ENCODE assay signal across 8 cellular contexts in the genomic region with DNA sequence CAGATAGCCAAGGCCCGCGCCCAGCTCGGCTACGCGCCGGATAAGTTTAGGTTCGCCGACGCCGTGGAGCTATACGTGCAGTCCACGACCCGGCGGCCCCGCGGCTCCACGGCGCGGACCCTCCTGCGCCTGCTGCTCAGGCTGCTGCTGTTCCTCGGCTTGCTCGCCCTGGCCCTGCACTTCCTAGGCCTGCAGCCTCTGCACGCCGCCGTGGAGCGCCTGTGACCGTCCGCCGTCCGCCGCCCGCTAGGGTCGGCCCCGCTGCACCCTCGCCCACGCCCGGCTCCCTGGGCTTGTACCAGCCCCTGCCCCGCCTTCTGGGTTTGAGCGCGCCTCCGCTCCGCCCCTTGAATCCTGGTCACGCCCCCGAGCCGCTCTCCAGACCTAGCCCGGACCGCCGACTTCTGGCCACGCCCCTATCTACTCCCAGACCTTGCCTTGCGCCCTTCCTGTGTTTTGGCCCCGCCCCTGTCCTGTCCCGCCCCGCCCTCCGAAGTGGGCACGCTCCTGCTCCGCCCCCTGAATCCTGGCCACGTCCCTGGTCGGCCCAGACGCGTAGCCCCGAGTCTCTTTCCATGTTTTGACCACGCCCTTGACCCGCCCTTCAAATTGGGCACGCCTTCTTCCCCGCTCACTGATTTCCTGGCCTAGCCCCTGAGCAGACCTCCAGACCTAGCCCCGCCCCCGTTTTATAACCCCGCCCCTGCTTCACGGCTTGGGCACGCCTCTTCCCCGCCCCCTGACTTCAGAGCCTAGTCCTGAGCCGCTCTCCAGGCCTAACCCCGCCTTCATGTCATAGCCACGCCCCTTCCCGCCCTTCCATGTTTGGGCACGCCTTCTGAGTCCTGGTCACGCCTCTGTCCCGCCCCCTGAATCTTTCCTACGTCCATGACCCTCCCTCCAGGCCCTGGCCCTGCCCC. TPM values are rescaled to one million over a fixed set of nuclear protein-coding genes. Genes with fewer than 3 reads are reported as not detected.
DNase-seq lines count a peak whose midpoint lies in the region; ATAC-seq and TF ChIP-seq lines count a peak whose summit lies in the region.

No MANE protein-coding gene starts in this region.

- no peaks in the 10 kb centered on the region for H3K36me3 ChIP-seq in liver (ENCODE audit: control insufficient read depth in 4 of 4, insufficient read depth in 3 of 4, low read depth in 1 of 4, low read length in 3 of 4)

- H3K9ac ChIP-seq in liver (ENCODE audit: low read depth in 1 of 2, low read length in 2 of 2): peak overlapping the region in 1 of 2 donors; percentile 90

- H3K9me3 Mint-ChIP-seq in dendritic cell treated with granulocyte-macrophage colony-stimulating factor and Interleukin-4, amounts not matched to agents 40 ng/mL and 50 ng/mL, for 4 days: no peaks in the 10 kb centered on the region

- peaks cover 8% of the 10 kb centered on the region for H3K27me3 Mint-ChIP-seq in dendritic cell treated with granulocyte-macrophage colony-stimulating factor and Interleukin-4, amounts not matched to agents 40 ng/mL and 50 ng/mL, for 4 days

- peak overlapping the region; percentile 84 for H3K4me3 Mint-ChIP-seq in dendritic cell treated with granulocyte-macrophage colony-stimulating factor and Interleukin-4, amounts not matched to agents 40 ng/mL and 50 ng/mL, for 4 days

- peaks cover 7% of the 10 kb centered on the region for H3K36me3 Mint-ChIP-seq in dendritic cell treated with granulocyte-macrophage colony-stimulating factor and Interleukin-4, amounts not matched to agents 40 ng/mL and 50 ng/mL, for 4 days (ENCODE audit: low read depth)

- peaks cover 51% of the 10 kb centered on the region for H3K4me1 Mint-ChIP-seq in dendritic cell treated with granulocyte-macrophage colony-stimulating factor and Interleukin-4, amounts not matched to agents 40 ng/mL and 50 ng/mL, for 4 days (ENCODE audit: low read depth)

- peak overlapping the region; percentile 97 to 99 for H3K27ac ChIP-seq in liver (ENCODE audit: low read depth in 1 of 2, low read length in 2 of 2)

- peaks cover 2 to 40% (median 27%) of the 10 kb centered on the region in 4 donors for H3K4me1 ChIP-seq in liver (ENCODE audit: control insufficient read depth in 4 of 4, insufficient read depth in 4 of 4, low read length in 3 of 4)

- WGBS in liver: under 1% methylated on average over 79 of the region's 79 CpGs

- intact Hi-C loops in dendritic cell treated with granulocyte-macrophage colony-stimulating factor and Interleukin-4, amounts not matched to agents 40 ng/mL and 50 ng/mL, for 4 days (cut with micrococcal nuclease): loop anchor here (1.0 to 5.0 kb wide), 3 partner anchors 16 to 593 kb away; a partner anchor contains a TSS

- H3K9me3 ChIP-seq in liver (ENCODE audit: control insufficient read depth in 4 of 4, low read length in 3 of 4): no peaks in the 10 kb centered on the region

- no peak for TF ChIP-seq RAD21 in liver (IDR thresholded peaks at IDR 0.05)

- peak overlapping the region; percentile 21 to 65 (median 50) for H3K4me3 ChIP-seq in liver (ENCODE audit: low read depth in 1 of 3, low read length in 3 of 3)

- peak; percentile 99 for DNase-seq in CD1c-positive myeloid dendritic cell (ENCODE audit: extremely low spot score)
- DNase-seq in NCI-H748 (lab: John Stamatoyannopoulos, UW; ENCODE audit: unreplicated experiment): peak; percentile 95
- peak; percentile 99 to 100 for DNase-seq in activated CD4-positive, alpha-beta T cell treated with anti-CD3 and anti-CD28 coated beads, Interleukin-2, amount 50 U/mL, for 24 hours (ENCODE audit: low read depth in 1 of 2, low spot score in 1 of 2)
- DNase-seq in stimulated activated CD4-positive, alpha-beta T cell treated with anti-CD3 and anti-CD28 coated beads, Interleukin-4, amount 100 ng/mL, for 1 hour: peak; percentile 99

- H3K27me3 ChIP-seq in liver (ENCODE audit: control insufficient read depth in 4 of 4, insufficient read depth in 4 of 4, low read length in 3 of 4): no peaks in the 10 kb centered on the region

- no peak for TF ChIP-seq CTCF in liver (IDR thresholded peaks at IDR 0.05; ENCODE audit: low read depth, low read length, missing input control)

- peak; percentile 61 for ATAC-seq in GM19395 (IDR thresholded peaks at IDR 0.05; ENCODE audit: unreplicated experiment)
- peak; percentile 31 for ATAC-seq in HG03558 (IDR thresholded peaks at IDR 0.05; ENCODE audit: extremely low read depth, unreplicated experiment)

- peak overlapping the region; percentile 100 for H3K27ac Mint-ChIP-seq in dendritic cell treated with granulocyte-macrophage colony-stimulating factor and Interleukin-4, amounts not matched to agents 40 ng/mL and 50 ng/mL, for 4 days

TF ChIP-seq in liver, 16 proteins besides CTCF, POLR2A, EP300 and RAD21:
- TF ChIP-seq, protein P1, sequence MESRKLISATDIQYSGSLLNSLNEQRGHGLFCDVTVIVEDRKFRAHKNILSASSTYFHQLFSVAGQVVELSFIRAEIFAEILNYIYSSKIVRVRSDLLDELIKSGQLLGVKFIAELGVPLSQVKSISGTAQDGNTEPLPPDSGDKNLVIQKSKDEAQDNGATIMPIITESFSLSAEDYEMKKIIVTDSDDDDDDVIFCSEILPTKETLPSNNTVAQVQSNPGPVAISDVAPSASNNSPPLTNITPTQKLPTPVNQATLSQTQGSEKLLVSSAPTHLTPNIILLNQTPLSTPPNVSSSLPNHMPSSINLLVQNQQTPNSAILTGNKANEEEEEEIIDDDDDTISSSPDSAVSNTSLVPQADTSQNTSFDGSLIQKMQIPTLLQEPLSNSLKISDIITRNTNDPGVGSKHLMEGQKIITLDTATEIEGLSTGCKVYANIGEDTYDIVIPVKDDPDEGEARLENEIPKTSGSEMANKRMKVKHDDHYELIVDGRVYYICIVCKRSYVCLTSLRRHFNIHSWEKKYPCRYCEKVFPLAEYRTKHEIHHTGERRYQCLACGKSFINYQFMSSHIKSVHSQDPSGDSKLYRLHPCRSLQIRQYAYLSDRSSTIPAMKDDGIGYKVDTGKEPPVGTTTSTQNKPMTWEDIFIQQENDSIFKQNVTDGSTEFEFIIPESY (IDR thresholded peaks at IDR 0.05): peak; percentile 47
- peak; percentile 93 for TF ChIP-seq SP1 (IDR thresholded peaks at IDR 0.05)
- peak; percentile 13 for TF ChIP-seq FOXA2 (IDR thresholded peaks at IDR 0.05)
- TF ChIP-seq, protein P2, sequence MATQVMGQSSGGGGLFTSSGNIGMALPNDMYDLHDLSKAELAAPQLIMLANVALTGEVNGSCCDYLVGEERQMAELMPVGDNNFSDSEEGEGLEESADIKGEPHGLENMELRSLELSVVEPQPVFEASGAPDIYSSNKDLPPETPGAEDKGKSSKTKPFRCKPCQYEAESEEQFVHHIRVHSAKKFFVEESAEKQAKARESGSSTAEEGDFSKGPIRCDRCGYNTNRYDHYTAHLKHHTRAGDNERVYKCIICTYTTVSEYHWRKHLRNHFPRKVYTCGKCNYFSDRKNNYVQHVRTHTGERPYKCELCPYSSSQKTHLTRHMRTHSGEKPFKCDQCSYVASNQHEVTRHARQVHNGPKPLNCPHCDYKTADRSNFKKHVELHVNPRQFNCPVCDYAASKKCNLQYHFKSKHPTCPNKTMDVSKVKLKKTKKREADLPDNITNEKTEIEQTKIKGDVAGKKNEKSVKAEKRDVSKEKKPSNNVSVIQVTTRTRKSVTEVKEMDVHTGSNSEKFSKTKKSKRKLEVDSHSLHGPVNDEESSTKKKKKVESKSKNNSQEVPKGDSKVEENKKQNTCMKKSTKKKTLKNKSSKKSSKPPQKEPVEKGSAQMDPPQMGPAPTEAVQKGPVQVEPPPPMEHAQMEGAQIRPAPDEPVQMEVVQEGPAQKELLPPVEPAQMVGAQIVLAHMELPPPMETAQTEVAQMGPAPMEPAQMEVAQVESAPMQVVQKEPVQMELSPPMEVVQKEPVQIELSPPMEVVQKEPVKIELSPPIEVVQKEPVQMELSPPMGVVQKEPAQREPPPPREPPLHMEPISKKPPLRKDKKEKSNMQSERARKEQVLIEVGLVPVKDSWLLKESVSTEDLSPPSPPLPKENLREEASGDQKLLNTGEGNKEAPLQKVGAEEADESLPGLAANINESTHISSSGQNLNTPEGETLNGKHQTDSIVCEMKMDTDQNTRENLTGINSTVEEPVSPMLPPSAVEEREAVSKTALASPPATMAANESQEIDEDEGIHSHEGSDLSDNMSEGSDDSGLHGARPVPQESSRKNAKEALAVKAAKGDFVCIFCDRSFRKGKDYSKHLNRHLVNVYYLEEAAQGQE (IDR thresholded peaks at IDR 0.05): peak; percentile 11
- TF ChIP-seq NR2F2 (IDR thresholded peaks at IDR 0.05): peak; percentile 25
- TF ChIP-seq, protein P3, sequence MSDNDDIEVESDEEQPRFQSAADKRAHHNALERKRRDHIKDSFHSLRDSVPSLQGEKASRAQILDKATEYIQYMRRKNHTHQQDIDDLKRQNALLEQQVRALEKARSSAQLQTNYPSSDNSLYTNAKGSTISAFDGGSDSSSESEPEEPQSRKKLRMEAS (IDR thresholded peaks at IDR 0.05): peak; percentile 64
- no peak for TF ChIP-seq HNF4G (IDR thresholded peaks at IDR 0.05)
- TF ChIP-seq, protein P4, sequence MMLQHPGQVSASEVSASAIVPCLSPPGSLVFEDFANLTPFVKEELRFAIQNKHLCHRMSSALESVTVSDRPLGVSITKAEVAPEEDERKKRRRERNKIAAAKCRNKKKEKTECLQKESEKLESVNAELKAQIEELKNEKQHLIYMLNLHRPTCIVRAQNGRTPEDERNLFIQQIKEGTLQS (IDR thresholded peaks at IDR 0.05): no peak
- peak in 1 of 2 donors; percentile 6 for TF ChIP-seq GABPA (IDR thresholded peaks at IDR 0.05 in 1 of 2, conservative IDR thresholded peaks at IDR 0.05 in 1 of 2)
- TF ChIP-seq RXRA (IDR thresholded peaks at IDR 0.05): peak; percentile 18 to 58
- TF ChIP-seq JUND (IDR thresholded peaks at IDR 0.05): no peak
- TF ChIP-seq EGR1 (IDR thresholded peaks at IDR 0.05; ENCODE audit: low read depth in 2 of 2): peak; percentile 83 to 94
- TF ChIP-seq TAF1 (conservative IDR thresholded peaks at IDR 0.05): no peak
- TF ChIP-seq YY1 (IDR thresholded peaks at IDR 0.05): peak; percentile 22
- peak; percentile 21 to 43 for TF ChIP-seq HNF4A (conservative IDR thresholded peaks at IDR 0.05)
- no peak for TF ChIP-seq FOXA1 (IDR thresholded peaks at IDR 0.05)

RNA-seq across cellular contexts. Expression of a gene that starts 15.6 kb away (rescaled TPM):
- 10 to 100 TPM; 11.5 to 14.3 TPM for total RNA-seq in liver
- 1 to 10 TPM; 3.2 to 4.5 TPM for polyA plus RNA-seq in liver

RNA-seq across cellular contexts. Expression of a gene that starts 28.1 kb away (rescaled TPM):
- total RNA-seq in liver: not detected
- under 1 TPM in 1 of 2 donors, not detected in 1; 0.07 TPM for polyA plus RNA-seq in liver

Comparison
In these comparisons a context has a peak if more than half of its experiments do, and no peak if none do; other contexts are left out.
1. Peak in every context shown above with its lines: DNase-seq, ATAC-seq, H3K4me3 ChIP-seq and H3K27ac ChIP-seq.